ENCODE assay signal across 12 cellular contexts in genomic region chr3:133595341-133595740, GRCh38. TPM values are rescaled to one million over a fixed set of nuclear protein-coding genes. Genes with fewer than 3 reads are reported as not detected.
DNase-seq lines count a peak whose midpoint lies in the region; ATAC-seq and TF ChIP-seq lines count a peak whose summit lies in the region.
"Had no signal": no experiment of that assay in that cellular context is flagged by ENCODE, and none has a peak within 500 bp of the region (broad histone marks: within the 10 kb centered on the region; RNA-seq: fewer than 3 reads in every experiment).

No MANE protein-coding gene starts in this region.

- no peaks in the 10 kb centered on the region for H3K27me3 Mint-ChIP-seq in activated T-helper 1 cell treated with anti-CD3 and anti-CD28 coated beads, Interleukin-12 subunit alpha, Interleukin-12 subunit beta, Interleukin-2, Interleukin-4 antibody, amounts not matched to agents 30 ng/mL and 10 ng/mL and 1 ng/mL, durations not matched to agents 14 hours and 24 hours and 36 hours (ENCODE audit: insufficient read depth)

- H3K27ac ChIP-seq in HEK293 (ENCODE audit: extremely low read depth, low read depth, low read length) = no peak overlapping the region
- H3K27ac ChIP-seq in substantia nigra (ENCODE audit: low read depth, low read length, poor library complexity, severe bottlenecking) = no peak overlapping the region
- H3K27ac ChIP-seq: esophagus muscularis mucosa had no signal

- peaks cover 25% of the 10 kb centered on the region for H3K4me1 Mint-ChIP-seq in activated T-helper 1 cell treated with anti-CD3 and anti-CD28 coated beads, Interleukin-12 subunit alpha, Interleukin-12 subunit beta, Interleukin-2, Interleukin-4 antibody, amounts not matched to agents 30 ng/mL and 10 ng/mL and 1 ng/mL, durations not matched to agents 14 hours and 24 hours and 36 hours (ENCODE audit: low read depth)

- ATAC-seq in HG02642 (IDR thresholded peaks at IDR 0.05; ENCODE audit: poor library complexity, unreplicated experiment) (no peak), GM18519 (IDR thresholded peaks at IDR 0.05; ENCODE audit: low FRiP score, unreplicated experiment) (no peak)

- CTCF ChIA-PET in HEK293 (lab: Yijun Ruan, JAX) = no interaction called here

- peak overlapping the region; percentile 20 for H3K27ac Mint-ChIP-seq in activated T-helper 1 cell treated with anti-CD3 and anti-CD28 coated beads, Interleukin-12 subunit alpha, Interleukin-12 subunit beta, Interleukin-2, Interleukin-4 antibody, amounts not matched to agents 30 ng/mL and 10 ng/mL and 1 ng/mL, durations not matched to agents 14 hours and 24 hours and 36 hours

- intact Hi-C loops in activated T-helper 1 cell treated with anti-CD3 and anti-CD28 coated beads, Interleukin-12 subunit alpha, Interleukin-12 subunit beta, Interleukin-2, Interleukin-4 antibody, amounts not matched to agents 30 ng/mL and 10 ng/mL and 1 ng/mL, durations not matched to agents 14 hours and 24 hours and 36 hours (cut with micrococcal nuclease) = loop anchor here (1.0 to 5.0 kb wide), 4 partner anchors 21 to 212 kb away; partner anchors contain the start of gene SRPRB

- POLR2A ChIA-PET in HEK293 (lab: Yijun Ruan, JAX) = interaction anchor here (1.4 kb wide), 1 partner anchor 10 kb away, joined by 3 read pairs; no protein-coding TSS in a partner anchor

- peaks cover 0 to 10% of the 10 kb centered on the region in 2 experiments; a peak in 2 of 3 replicates for H3K36me3 ChIP-seq in HEK293 (ENCODE audit: control insufficient read depth in 2 of 2, insufficient read depth in 1 of 2, low read length in 2 of 2)

- H3K4me1 ChIP-seq in HEK293 (ENCODE audit: control insufficient read depth, insufficient read depth, low read length) = no peaks in the 10 kb centered on the region

- TF ChIP-seq CTCF in HEK293 (tag by site-specific recombination; IDR thresholded peaks at IDR 0.05) = no peak

- no peaks in the 10 kb centered on the region for H3K9me3 Mint-ChIP-seq in activated T-helper 1 cell treated with anti-CD3 and anti-CD28 coated beads, Interleukin-12 subunit alpha, Interleukin-12 subunit beta, Interleukin-2, Interleukin-4 antibody, amounts not matched to agents 30 ng/mL and 10 ng/mL and 1 ng/mL, durations not matched to agents 14 hours and 24 hours and 36 hours

- H3K9me3 ChIP-seq in HEK293 (ENCODE audit: control insufficient read depth, insufficient read depth, low read depth, low read length) = no peaks in the 10 kb centered on the region
- H3K9me3 ChIP-seq: esophagus muscularis mucosa had no signal

- DNase-seq in COLO829 (ENCODE audit: low spot score) = peak; percentile 94
- no peak for DNase-seq in activated T-helper 1 cell treated with anti-CD3 and anti-CD28 coated beads, Interleukin-12 subunit alpha, Interleukin-12 subunit beta, Interleukin-2, Interleukin-4 antibody, amounts not matched to agents 30 ng/mL and 10 ng/mL and 1 ng/mL, durations not matched to agents 14 hours and 24 hours and 36 hours (ENCODE audit: low spot score)
- DNase-seq in kidney tubule cell (ENCODE audit: low spot score) = peak; percentile 48
- DNase-seq in GF-D8 (lab: John Stamatoyannopoulos, UW) = no peak
- DNase-seq in substantia nigra (lab: John Stamatoyannopoulos, UW) = no peak
- DNase-seq: NCI-H1105, NCI-H526 had no signal

- peaks cover 14% of the 10 kb centered on the region for H3K36me3 Mint-ChIP-seq in activated T-helper 1 cell treated with anti-CD3 and anti-CD28 coated beads, Interleukin-12 subunit alpha, Interleukin-12 subunit beta, Interleukin-2, Interleukin-4 antibody, amounts not matched to agents 30 ng/mL and 10 ng/mL and 1 ng/mL, durations not matched to agents 14 hours and 24 hours and 36 hours (ENCODE audit: low read depth)

- peak overlapping the region; percentile 1 for H3K4me3 Mint-ChIP-seq in activated T-helper 1 cell treated with anti-CD3 and anti-CD28 coated beads, Interleukin-12 subunit alpha, Interleukin-12 subunit beta, Interleukin-2, Interleukin-4 antibody, amounts not matched to agents 30 ng/mL and 10 ng/mL and 1 ng/mL, durations not matched to agents 14 hours and 24 hours and 36 hours

- no peak overlapping the region for H3K4me3 ChIP-seq in HEK293 (ENCODE audit: low read depth, low read length)
- H3K4me3 ChIP-seq: esophagus muscularis mucosa, skin epidermis had no signal

TF ChIP-seq in HEK293, 187 proteins besides CTCF, POLR2A, EP300 and RAD21:
- TF ChIP-seq ZNF26 (tag by site-specific recombination; IDR thresholded peaks at IDR 0.05) (no peak), ZNF747 (tag by site-specific recombination; IDR thresholded peaks at IDR 0.05) (no peak), ZNF704 (tag by site-specific recombination; IDR thresholded peaks at IDR 0.05) (no peak), KLF8 (tag by site-specific recombination; IDR thresholded peaks at IDR 0.05) (no peak), EGR2 (tag by site-specific recombination; IDR thresholded peaks at IDR 0.05; ENCODE audit: low read depth) (peak; percentile 24; the same call in 1 of the 2 replicates), ZFHX2 (tag by site-specific recombination; conservative IDR thresholded peaks at IDR 0.05) (0 out of 2 replicates have a peak, but pooled peaks have one; percentile 23), ZNF146 (tag by site-specific recombination; IDR thresholded peaks at IDR 0.05) (no peak), ZNF433 (tag by site-specific recombination; IDR thresholded peaks at IDR 0.05; ENCODE audit: low read depth) (no peak), ZBTB6 (tag by site-specific recombination; IDR thresholded peaks at IDR 0.05) (no peak)
- TF ChIP-seq, protein P1, sequence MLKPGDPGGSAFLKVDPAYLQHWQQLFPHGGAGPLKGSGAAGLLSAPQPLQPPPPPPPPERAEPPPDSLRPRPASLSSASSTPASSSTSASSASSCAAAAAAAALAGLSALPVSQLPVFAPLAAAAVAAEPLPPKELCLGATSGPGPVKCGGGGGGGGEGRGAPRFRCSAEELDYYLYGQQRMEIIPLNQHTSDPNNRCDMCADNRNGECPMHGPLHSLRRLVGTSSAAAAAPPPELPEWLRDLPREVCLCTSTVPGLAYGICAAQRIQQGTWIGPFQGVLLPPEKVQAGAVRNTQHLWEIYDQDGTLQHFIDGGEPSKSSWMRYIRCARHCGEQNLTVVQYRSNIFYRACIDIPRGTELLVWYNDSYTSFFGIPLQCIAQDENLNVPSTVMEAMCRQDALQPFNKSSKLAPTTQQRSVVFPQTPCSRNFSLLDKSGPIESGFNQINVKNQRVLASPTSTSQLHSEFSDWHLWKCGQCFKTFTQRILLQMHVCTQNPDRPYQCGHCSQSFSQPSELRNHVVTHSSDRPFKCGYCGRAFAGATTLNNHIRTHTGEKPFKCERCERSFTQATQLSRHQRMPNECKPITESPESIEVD (tag by site-specific recombination; IDR thresholded peaks at IDR 0.05) = no peak

RNA-seq across cellular contexts. Expression of gene CDV3, which starts 21.9 kb away (rescaled TPM):
- 289 TPM in 2 replicates for total RNA-seq in activated T-helper 1 cell treated with anti-CD3 and anti-CD28 coated beads, Interleukin-12 subunit alpha, Interleukin-12 subunit beta, Interleukin-2, Interleukin-4 antibody, amounts not matched to agents 30 ng/mL and 10 ng/mL and 1 ng/mL, durations not matched to agents 14 hours and 24 hours and 36 hours

Comparison
In these comparisons a context has a peak if more than half of its experiments do, and no peak if none do; other contexts are left out.
1. DNase-seq: peak in COLO829 (single experiment) and kidney tubule cell (single experiment); none in activated T-helper 1 cell treated with anti-CD3 and anti-CD28 coated beads, Interleukin-12 subunit alpha, Interleukin-12 subunit beta, Interleukin-2, Interleukin-4 antibody, amounts not matched to agents 30 ng/mL and 10 ng/mL and 1 ng/mL, durations not matched to agents 14 hours and 24 hours and 36 hours (single experiment), GF-D8 (single experiment) and substantia nigra (0 of 49).